In genomic region chr7:102122026-102122425, GRCh38 we compare ENCODE assay signal across 9 cellular contexts.
DNase-seq lines count a peak whose midpoint lies in the region; ATAC-seq and TF ChIP-seq lines count a peak whose summit lies in the region.
"Had no signal": no experiment of that assay in that cellular context is flagged by ENCODE, and none has a peak within 500 bp of the region (broad histone marks: within the 10 kb centered on the region; RNA-seq: fewer than 3 reads in every experiment).

No MANE protein-coding gene starts in this region.

- no peak overlapping the region for H3K9ac ChIP-seq in fibroblast of lung (ENCODE audit: insufficient read depth, low read length)

- H3K9me3 ChIP-seq in RWPE2 (ENCODE audit: severe bottlenecking) = no peaks in the 10 kb centered on the region
- H3K9me3 ChIP-seq in fibroblast of lung (ENCODE audit: control insufficient read depth, insufficient read depth, low read depth, low read length) = no peaks in the 10 kb centered on the region
- no peaks in the 10 kb centered on the region for H3K9me3 ChIP-seq in thyroid gland
- no peaks in the 10 kb centered on the region for H3K9me3 ChIP-seq in Peyer's patch

- no peaks in the 10 kb centered on the region for H3K36me3 Mint-ChIP-seq in activated CD8-positive, alpha-beta memory T cell treated with anti-CD3 and anti-CD28 coated beads, Interleukin-2, amount 10 ng/mL, durations not matched to agents 7 days and 5 days

- H3K9me3 Mint-ChIP-seq in activated CD8-positive, alpha-beta memory T cell treated with anti-CD3 and anti-CD28 coated beads, Interleukin-2, amount 10 ng/mL, durations not matched to agents 7 days and 5 days (ENCODE audit: low read depth) = no peaks in the 10 kb centered on the region

- no peaks in the 10 kb centered on the region for H3K79me2 ChIP-seq in fibroblast of lung (ENCODE audit: control insufficient read depth, insufficient read depth, low read length)

- TF ChIP-seq POLR2A in thyroid gland (IDR thresholded peaks at IDR 0.05) (no peak), Peyer's patch (IDR thresholded peaks at IDR 0.05) (no peak)

- no peaks in the 10 kb centered on the region for H3K27me3 ChIP-seq in RWPE2 (ENCODE audit: insufficient read depth, poor library complexity, severe bottlenecking)
- no peaks in the 10 kb centered on the region for H3K27me3 ChIP-seq in fibroblast of lung (ENCODE audit: control insufficient read depth, insufficient read depth, low read length)
- H3K27me3 ChIP-seq in thyroid gland = no peaks in the 10 kb centered on the region
- H3K27me3 ChIP-seq in Peyer's patch = no peaks in the 10 kb centered on the region

- H4K20me1 ChIP-seq in fibroblast of lung (ENCODE audit: control insufficient read depth, extremely low read depth, insufficient read depth, low read length) = no peaks in the 10 kb centered on the region

- no peak overlapping the region for H2AFZ ChIP-seq in fibroblast of lung (ENCODE audit: low read length)

- H3K27me3 Mint-ChIP-seq in activated CD8-positive, alpha-beta memory T cell treated with anti-CD3 and anti-CD28 coated beads, Interleukin-2, amount 10 ng/mL, durations not matched to agents 7 days and 5 days = no peaks in the 10 kb centered on the region

- no peak overlapping the region for H3K4me3 Mint-ChIP-seq in activated CD8-positive, alpha-beta memory T cell treated with anti-CD3 and anti-CD28 coated beads, Interleukin-2, amount 10 ng/mL, durations not matched to agents 7 days and 5 days

- peak; percentile 16 for ATAC-seq in activated CD8-positive, alpha-beta memory T cell treated with anti-CD3 and anti-CD28 coated beads, Interleukin-2, amount 10 ng/mL, durations not matched to agents 7 days and 5 days
- ATAC-seq in RWPE2 (ENCODE audit: low read depth) = peak; percentile 48; the same call in 1 of the 3 replicates
- no peak for ATAC-seq in GM21526 (IDR thresholded peaks at IDR 0.05; ENCODE audit: low FRiP score, unreplicated experiment)

- WGBS in thyroid gland, 2 donors = 28 to 31% methylated on average over 3 of the region's 3 CpGs

- H3K4me1 ChIP-seq in RWPE2 (ENCODE audit: insufficient read depth, poor library complexity, severe bottlenecking) (peaks cover 17% of the 10 kb centered on the region), fibroblast of lung (ENCODE audit: control insufficient read depth, extremely low read depth, insufficient read depth, low read length) (peaks cover 17% of the 10 kb centered on the region), thyroid gland (peaks cover 6 to 35% of the 10 kb centered on the region in 2 donors), Peyer's patch (peaks cover 0 to 7% (median 2%) of the 10 kb centered on the region in 4 donors)

- H3K4me1 Mint-ChIP-seq in activated CD8-positive, alpha-beta memory T cell treated with anti-CD3 and anti-CD28 coated beads, Interleukin-2, amount 10 ng/mL, durations not matched to agents 7 days and 5 days = peaks cover 13% of the 10 kb centered on the region

- H3K36me3 ChIP-seq in RWPE2 (ENCODE audit: low read depth) (no peaks in the 10 kb centered on the region), fibroblast of lung (ENCODE audit: control insufficient read depth, insufficient read depth, low read length) (no peaks in the 10 kb centered on the region), thyroid gland (no peaks in the 10 kb centered on the region), Peyer's patch (peaks cover 0 to 12% (median 0%) of the 10 kb centered on the region in 3 donors)

- H3K4me3 ChIP-seq in RWPE2 (ENCODE audit: severe bottlenecking) (no peak overlapping the region), fibroblast of lung (replicated peaks in 1 of 4; ENCODE audit: control extremely low read depth in 1 of 4, insufficient read depth in 1 of 4, low read depth in 3 of 4, low read length in 4 of 4) (no peak overlapping the region), thyroid gland (replicated peaks in 1 of 3) (no peak overlapping the region), Peyer's patch (no peak overlapping the region)

- intact Hi-C loops in thyroid gland (cut with DNase I) = loop anchor here (5.0 kb wide), 1 partner anchor 305 kb away; the partner anchor contains the start of gene CUX1

- no peak for DNase-seq in activated CD8-positive, alpha-beta memory T cell treated with anti-CD3 and anti-CD28 coated beads, Interleukin-2, amount 10 ng/mL, durations not matched to agents 7 days and 5 days
- no peak for DNase-seq in activated CD8-positive, alpha-beta memory T cell treated with anti-CD3 and anti-CD28 coated beads, Interleukin-2, amount 50 U/mL, for 48 hours
- no peak for DNase-seq in RWPE2 (ENCODE audit: low spot score)
- peak; percentile 63 to 66 for DNase-seq in fibroblast of lung (ENCODE audit: low read depth in 2 of 2)
- no peak for DNase-seq in thyroid gland
- DNase-seq in NCI-H1436 treated with DMSO at 0.1 percent for 48 hours (lab: John Stamatoyannopoulos, UW) = no peak
- DNase-seq in Peyer's patch = no peak
- DNase-seq: activated effector memory CD4-positive, alpha-beta T cell treated with anti-CD3 and anti-CD28 coated beads, Interleukin-2, amount 50 U/mL, for 16 hours had no signal

- TF ChIP-seq CTCF in RWPE2 (IDR thresholded peaks at IDR 0.05; ENCODE audit: poor library complexity, severe bottlenecking) = no peak
- no peak for TF ChIP-seq CTCF in fibroblast of lung (conservative IDR thresholded peaks at IDR 0.05 in 1 of 2, IDR thresholded peaks at IDR 0.05 in 1 of 2; ENCODE audit: low read depth in 1 of 2, low read length in 2 of 2)
- TF ChIP-seq CTCF in thyroid gland (IDR thresholded peaks at IDR 0.05) = no peak
- no peak for TF ChIP-seq CTCF in Peyer's patch (IDR thresholded peaks at IDR 0.05)

- CTCF ChIA-PET in activated CD8-positive, alpha-beta memory T cell treated with anti-CD3 and anti-CD28 coated beads, Interleukin-2, amount 10 ng/mL, durations not matched to agents 7 days and 5 days (lab: Charles Lee) = no interaction called here

- no peak overlapping the region for H3K4me2 ChIP-seq in fibroblast of lung (ENCODE audit: extremely low read depth, insufficient read depth, low read length)

- H3K27ac ChIP-seq in RWPE2 (ENCODE audit: poor library complexity, severe bottlenecking) (peak overlapping the region; percentile 73), fibroblast of lung (ENCODE audit: insufficient read depth, low read length) (peak overlapping the region; percentile 53), thyroid gland (peak overlapping the region; percentile 36 to 88 (median 70)), Peyer's patch (peak overlapping the region in 2 of 4 donors; percentile 17 to 44)

- H3K27ac Mint-ChIP-seq in activated CD8-positive, alpha-beta memory T cell treated with anti-CD3 and anti-CD28 coated beads, Interleukin-2, amount 10 ng/mL, durations not matched to agents 7 days and 5 days = peak overlapping the region; percentile 75

Comparison
In these comparisons a context has a peak if more than half of its experiments do, and no peak if none do; other contexts are left out.
1. DNase-seq: peak in fibroblast of lung (2 of 2); none in activated CD8-positive, alpha-beta memory T cell treated with anti-CD3 and anti-CD28 coated beads, Interleukin-2, amount 10 ng/mL, durations not matched to agents 7 days and 5 days (single experiment), activated CD8-positive, alpha-beta memory T cell treated with anti-CD3 and anti-CD28 coated beads, Interleukin-2, amount 50 U/mL, for 48 hours (single experiment), RWPE2 (single experiment), thyroid gland (0 of 2), NCI-H1436 treated with DMSO at 0.1 percent for 48 hours (single experiment) and Peyer's patch (0 of 3).